In the genomic region with DNA sequence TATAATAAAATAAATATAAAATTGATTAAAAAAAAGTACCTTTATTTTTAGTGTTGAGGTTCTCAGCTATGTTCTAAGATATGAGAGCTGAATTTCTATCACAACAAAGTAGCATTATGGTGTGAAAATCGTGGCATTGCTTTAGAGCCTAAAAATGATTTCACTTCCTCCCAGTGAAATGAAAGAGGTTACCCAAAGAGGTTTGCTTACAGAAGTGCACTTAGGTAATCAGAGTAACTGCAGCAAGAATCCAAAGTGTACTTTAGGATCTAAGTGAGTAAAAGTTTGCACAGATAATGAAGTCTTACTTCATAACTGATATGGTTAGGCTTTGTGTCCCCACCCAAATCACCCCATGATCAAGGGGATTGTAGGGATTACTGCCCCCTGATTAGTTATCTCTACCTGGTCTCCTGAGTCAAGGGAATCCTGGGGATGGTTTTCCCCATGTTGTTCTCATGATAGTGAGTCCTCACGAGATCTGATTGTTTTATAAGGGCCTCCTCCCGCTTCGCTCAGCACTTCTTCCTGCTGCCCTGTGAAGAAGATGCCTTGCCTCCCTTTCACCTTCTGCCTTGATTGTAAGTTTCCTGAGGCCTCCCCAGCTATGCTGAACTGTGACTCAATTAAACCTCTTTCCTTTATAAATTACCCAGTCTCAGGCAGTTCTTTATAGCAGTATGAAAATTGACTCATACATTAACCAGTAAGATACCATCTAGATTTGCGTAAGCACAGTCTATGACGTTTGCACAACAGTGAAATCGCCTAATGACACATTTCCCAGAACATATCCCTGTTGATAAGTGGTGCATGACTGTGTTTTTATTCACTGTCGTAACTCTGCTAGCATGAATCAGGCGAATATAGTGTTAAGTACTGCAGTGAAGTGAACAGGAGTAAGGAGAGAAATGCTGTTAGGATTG, we compare ENCODE assay signal across 11 cellular contexts. TPM values are rescaled to one million over a fixed set of nuclear protein-coding genes. Genes with fewer than 3 reads are reported as not detected.
A peak's percentile ranks its signal among the peaks of the same experiment; 100 is the strongest.
DNase-seq lines count a peak whose midpoint lies in the region; ATAC-seq and TF ChIP-seq lines count a peak whose summit lies in the region.
"Had no signal": no experiment of that assay in that cellular context is flagged by ENCODE, and none has a peak within 500 bp of the region (broad histone marks: within the 10 kb centered on the region; RNA-seq: fewer than 3 reads in every experiment).

No MANE protein-coding gene starts in this region.

- intact Hi-C loops in CD14-positive monocyte (cut with micrococcal nuclease): no loop called here

- DNase-seq in CD14-positive monocyte (ENCODE audit: low spot score): no peak
- peak; percentile 47 for DNase-seq in RPMI7951 (ENCODE audit: low read depth)
- DNase-seq in foreskin fibroblast: peak; percentile 48 to 53
- DNase-seq in pons (ENCODE audit: low spot score): no peak
- no peak for DNase-seq in NCI-H1694 (lab: John Stamatoyannopoulos, UW)
- DNase-seq: NCI-H345, psoas muscle had no signal

- H3K4me1 Mint-ChIP-seq in CD14-positive monocyte: peaks cover 11% of the 10 kb centered on the region

- peaks cover 6 to 8% of the 10 kb centered on the region in 2 donors for H3K36me3 Mint-ChIP-seq in CD14-positive monocyte

- peaks cover 0 to 3% (median 1%) of the 10 kb centered on the region in 7 donors for H3K9me3 Mint-ChIP-seq in CD14-positive monocyte

- ATAC-seq in GM21423 (IDR thresholded peaks at IDR 0.05; ENCODE audit: unreplicated experiment) (peak; percentile 64), GM21360 (IDR thresholded peaks at IDR 0.05; ENCODE audit: unreplicated experiment) (no peak), GM19455 (IDR thresholded peaks at IDR 0.05; ENCODE audit: unreplicated experiment) (no peak)
- ATAC-seq: psoas muscle had no signal

- no peaks in the 10 kb centered on the region for H3K27me3 Mint-ChIP-seq in CD14-positive monocyte (ENCODE audit: low read depth in 3 of 3)

- peak overlapping the region; percentile 51 to 94 (median 88) for H3K27ac Mint-ChIP-seq in CD14-positive monocyte

- H3K4me3 ChIP-seq in foreskin fibroblast (ENCODE audit: low read depth in 1 of 2, low read length in 2 of 2): no peak overlapping the region
- H3K4me3 ChIP-seq: psoas muscle, thoracic aorta had no signal

- no peak overlapping the region for H3K4me3 Mint-ChIP-seq in CD14-positive monocyte

- no peak for TF ChIP-seq CTCF in CD14-positive monocyte (IDR thresholded peaks at IDR 0.05)
- TF ChIP-seq CTCF in foreskin fibroblast (IDR thresholded peaks at IDR 0.05; ENCODE audit: low read depth, low read length): no peak

RNA-seq across cellular contexts. Expression of gene LRRC70, which starts 40.3 kb away (rescaled TPM):
- polyA plus RNA-seq in CD14-positive monocyte: under 1 TPM in 1 of 2 donors, not detected in 1; 0.23 TPM
- 0.12 and 0.59 TPM in 2 replicates for total RNA-seq in RPMI7951 (2014; rRNA removed; shearing (Covaris generic))

Comparison
In these comparisons a context has a peak if more than half of its experiments do, and no peak if none do; other contexts are left out.
1. DNase-seq: peak in RPMI7951 (single experiment) and foreskin fibroblast (2 of 2); none in CD14-positive monocyte (single experiment), pons (single experiment) and NCI-H1694 (single experiment).